ENCODE assay signal across 31 cellular contexts in the genomic region with DNA sequence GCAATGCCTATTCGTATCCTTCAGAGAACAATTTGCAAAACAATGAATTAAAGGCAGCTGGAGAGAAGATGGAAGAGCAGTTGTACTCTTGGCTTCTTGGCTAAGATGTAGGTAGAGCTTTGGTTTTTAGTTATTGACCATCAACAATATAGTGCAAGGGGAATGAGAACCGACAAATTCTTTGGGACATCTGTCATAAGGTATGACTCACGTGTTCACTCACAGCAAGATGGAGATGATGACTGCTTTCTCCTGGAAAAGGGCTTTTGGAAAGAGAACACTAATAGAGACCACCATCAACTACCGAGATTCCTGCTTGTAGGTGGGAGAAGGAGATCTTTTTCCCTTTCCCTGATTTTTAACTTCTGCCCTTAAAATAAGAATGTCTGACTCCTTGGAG.
"Had no signal": no experiment of that assay in that cellular context is flagged by ENCODE, and none has a peak within 500 bp of the region (broad histone marks: within the 10 kb centered on the region; RNA-seq: fewer than 3 reads in every experiment).

No MANE protein-coding gene starts in this region.

- H3K27me3 ChIP-seq: ascending aorta, brain microvascular endothelial cell, dorsolateral prefrontal cortex, gastrocnemius medialis, hepatocyte, pancreas, sigmoid colon had no signal

- H3K27ac ChIP-seq: brain microvascular endothelial cell, dorsolateral prefrontal cortex, gastrocnemius medialis, hepatocyte, pancreas, prostate gland, sigmoid colon, WERI-Rb-1 had no signal

- H3K4me3 Mint-ChIP-seq: activated CD4-positive, alpha-beta memory T cell treated with anti-CD3 and anti-CD28 coated beads for 36 hours; activated CD4-positive, alpha-beta T cell treated with anti-CD3 and anti-CD28 coated beads, Interleukin-2, amount 10 ng/mL, durations not matched to agents 24 days and 14 days; activated naive CD4-positive, alpha-beta T cell treated with anti-CD3 and anti-CD28 coated beads, Interleukin-2, amount 10 ng/mL, durations not matched to agents 7 days and 5 days; activated naive CD8-positive, alpha-beta T cell treated with anti-CD3 and anti-CD28 coated beads, Interleukin-2, amount 10 ng/mL, durations not matched to agents 7 days and 5 days; mesothelial cell of epicardium; naive B cell; stimulated activated memory B cell treated with anti-CD40 and anti-IgM and Interleukin-4, amounts not matched to agents 10 μg/mL and 1 μg/mL and 100 μg/mL, for 72 hours; stimulated activated naive CD8-positive, alpha-beta T cell treated with anti-CD3 and anti-CD28 coated beads, Interleukin-15, amount 100 ng/mL, for 72 hours; type B pancreatic cell had no signal

- H3K27ac Mint-ChIP-seq: activated CD4-positive, alpha-beta memory T cell treated with anti-CD3 and anti-CD28 coated beads for 36 hours; activated CD4-positive, alpha-beta T cell treated with anti-CD3 and anti-CD28 coated beads, Interleukin-2, amount 10 ng/mL, durations not matched to agents 24 days and 14 days; activated naive CD4-positive, alpha-beta T cell treated with anti-CD3 and anti-CD28 coated beads, Interleukin-2, amount 10 ng/mL, durations not matched to agents 7 days and 5 days; activated naive CD8-positive, alpha-beta T cell treated with anti-CD3 and anti-CD28 coated beads, Interleukin-2, amount 10 ng/mL, durations not matched to agents 7 days and 5 days; mesothelial cell of epicardium; naive B cell; stimulated activated memory B cell treated with anti-CD40 and anti-IgM and Interleukin-4, amounts not matched to agents 10 μg/mL and 1 μg/mL and 100 μg/mL, for 72 hours; stimulated activated naive CD8-positive, alpha-beta T cell treated with anti-CD3 and anti-CD28 coated beads, Interleukin-15, amount 100 ng/mL, for 72 hours; type B pancreatic cell had no signal

- H3K4me2 ChIP-seq: hepatocyte, smooth muscle cell had no signal

- H3K36me3 Mint-ChIP-seq: activated CD4-positive, alpha-beta memory T cell treated with anti-CD3 and anti-CD28 coated beads for 36 hours; activated naive CD4-positive, alpha-beta T cell treated with anti-CD3 and anti-CD28 coated beads, Interleukin-2, amount 10 ng/mL, durations not matched to agents 7 days and 5 days; activated naive CD8-positive, alpha-beta T cell treated with anti-CD3 and anti-CD28 coated beads, Interleukin-2, amount 10 ng/mL, durations not matched to agents 7 days and 5 days; mesothelial cell of epicardium; naive B cell; stimulated activated memory B cell treated with anti-CD40 and anti-IgM and Interleukin-4, amounts not matched to agents 10 μg/mL and 1 μg/mL and 100 μg/mL, for 72 hours; type B pancreatic cell had no signal

- H3K9me3 ChIP-seq: ascending aorta, gastrocnemius medialis, pancreas, prostate gland, sigmoid colon had no signal

- H3K4me1 ChIP-seq: gastrocnemius medialis, pancreas, prostate gland, sigmoid colon had no signal

- H3K9me3 Mint-ChIP-seq: activated CD4-positive, alpha-beta memory T cell treated with anti-CD3 and anti-CD28 coated beads for 36 hours; activated CD4-positive, alpha-beta T cell treated with anti-CD3 and anti-CD28 coated beads, Interleukin-2, amount 10 ng/mL, durations not matched to agents 24 days and 14 days; activated naive CD4-positive, alpha-beta T cell treated with anti-CD3 and anti-CD28 coated beads, Interleukin-2, amount 10 ng/mL, durations not matched to agents 7 days and 5 days; activated naive CD8-positive, alpha-beta T cell treated with anti-CD3 and anti-CD28 coated beads, Interleukin-2, amount 10 ng/mL, durations not matched to agents 7 days and 5 days; stimulated activated memory B cell treated with anti-CD40 and anti-IgM and Interleukin-4, amounts not matched to agents 10 μg/mL and 1 μg/mL and 100 μg/mL, for 72 hours; stimulated activated naive CD8-positive, alpha-beta T cell treated with anti-CD3 and anti-CD28 coated beads, Interleukin-15, amount 100 ng/mL, for 72 hours; type B pancreatic cell had no signal

- DNase-seq: activated CD4-positive, alpha-beta memory T cell treated with anti-CD3 and anti-CD28 coated beads for 36 hours; activated CD4-positive, alpha-beta T cell treated with anti-CD3 and anti-CD28 coated beads, Interleukin-2, amount 10 ng/mL, durations not matched to agents 24 days and 14 days; activated CD4-positive, CD25-positive, alpha-beta regulatory T cell treated with anti-CD3 and anti-CD28 coated beads, Interleukin-2, amount 50 U/mL, for 72 hours; activated CD8-positive, alpha-beta memory T cell treated with anti-CD3 and anti-CD28 coated beads, Interleukin-2, amount 50 U/mL, for 4 hours; activated gamma-delta T cell; activated naive CD4-positive, alpha-beta T cell treated with anti-CD3 and anti-CD28 coated beads, Interleukin-2, amount 10 ng/mL, durations not matched to agents 7 days and 5 days; activated naive CD8-positive, alpha-beta T cell treated with anti-CD3 and anti-CD28 coated beads, Interleukin-2, amount 10 ng/mL, durations not matched to agents 7 days and 5 days; activated T-cell treated with anti-CD3 and anti-CD28 coated beads, Interleukin-2, amount 50 U/mL, for 1 hour; brain microvascular endothelial cell; dorsolateral prefrontal cortex; effector memory CD4-positive, alpha-beta T cell; gastrocnemius medialis; naive B cell; pancreas; retina; sigmoid colon; stimulated activated CD4-positive, alpha-beta T cell treated with anti-CD3 and anti-CD28 coated beads, Interleukin-1b, Interleukin-23, amount 100 ng/mL, for 48 hours; stimulated activated CD4-positive, alpha-beta T cell treated with anti-CD3 and anti-CD28 coated beads, Interleukin-4, amount 100 ng/mL, for 4 hours; stimulated activated CD8-positive, alpha-beta memory T cell treated with anti-CD3 and anti-CD28 coated beads, Interleukin-4, amount 100 ng/mL, for 48 hours; stimulated activated naive CD8-positive, alpha-beta T cell treated with anti-CD3 and anti-CD28 coated beads, Interleukin-15, amount 100 ng/mL, for 72 hours; substantia nigra; T-helper 9 cell; WERI-Rb-1 had no signal

- H3K79me2 ChIP-seq: hepatocyte had no signal

- H3K4me3 ChIP-seq: ascending aorta, coronary artery, dorsolateral prefrontal cortex, gastrocnemius medialis, hepatocyte, pancreas, prostate gland, sigmoid colon, smooth muscle cell had no signal

- ATAC-seq: gastrocnemius medialis; pancreas; stimulated activated memory B cell treated with anti-CD40 and anti-IgM and Interleukin-4, amounts not matched to agents 10 μg/mL and 1 μg/mL and 100 μg/mL, for 72 hours; stimulated activated naive CD8-positive, alpha-beta T cell treated with anti-CD3 and anti-CD28 coated beads, Interleukin-15, amount 100 ng/mL, for 72 hours had no signal

- H3K27me3 Mint-ChIP-seq: activated CD4-positive, alpha-beta memory T cell treated with anti-CD3 and anti-CD28 coated beads for 36 hours; activated CD4-positive, alpha-beta T cell treated with anti-CD3 and anti-CD28 coated beads, Interleukin-2, amount 10 ng/mL, durations not matched to agents 24 days and 14 days; activated naive CD4-positive, alpha-beta T cell treated with anti-CD3 and anti-CD28 coated beads, Interleukin-2, amount 10 ng/mL, durations not matched to agents 7 days and 5 days; activated naive CD8-positive, alpha-beta T cell treated with anti-CD3 and anti-CD28 coated beads, Interleukin-2, amount 10 ng/mL, durations not matched to agents 7 days and 5 days; naive B cell; stimulated activated memory B cell treated with anti-CD40 and anti-IgM and Interleukin-4, amounts not matched to agents 10 μg/mL and 1 μg/mL and 100 μg/mL, for 72 hours; stimulated activated naive CD8-positive, alpha-beta T cell treated with anti-CD3 and anti-CD28 coated beads, Interleukin-15, amount 100 ng/mL, for 72 hours had no signal

- H2AFZ ChIP-seq: hepatocyte had no signal

- H3K36me3 ChIP-seq: brain microvascular endothelial cell, gastrocnemius medialis, pancreas, prostate gland, sigmoid colon, WERI-Rb-1 had no signal

- H3K4me1 Mint-ChIP-seq: activated CD4-positive, alpha-beta T cell treated with anti-CD3 and anti-CD28 coated beads, Interleukin-2, amount 10 ng/mL, durations not matched to agents 24 days and 14 days; activated naive CD4-positive, alpha-beta T cell treated with anti-CD3 and anti-CD28 coated beads, Interleukin-2, amount 10 ng/mL, durations not matched to agents 7 days and 5 days; activated naive CD8-positive, alpha-beta T cell treated with anti-CD3 and anti-CD28 coated beads, Interleukin-2, amount 10 ng/mL, durations not matched to agents 7 days and 5 days; mesothelial cell of epicardium; naive B cell; stimulated activated memory B cell treated with anti-CD40 and anti-IgM and Interleukin-4, amounts not matched to agents 10 μg/mL and 1 μg/mL and 100 μg/mL, for 72 hours; stimulated activated naive CD8-positive, alpha-beta T cell treated with anti-CD3 and anti-CD28 coated beads, Interleukin-15, amount 100 ng/mL, for 72 hours had no signal
